In genomic region chr5:134577796-134578577, GRCh38 we compare ENCODE assay signal across 1 cellular context.
TF ChIP-seq lines count a peak whose summit lies in the region.

No MANE protein-coding gene starts in this region.

TF ChIP-seq in H1, 55 proteins besides CTCF, POLR2A, EP300 and RAD21 (continued from another document):
- no peak for TF ChIP-seq CTBP2 (IDR thresholded peaks at IDR 0.05; ENCODE audit: borderline replicate concordance, insufficient read depth, insufficient read length, low read length)
- no peak for TF ChIP-seq SAP30 (IDR thresholded peaks at IDR 0.05; ENCODE audit: insufficient read depth, insufficient replicate concordance, low read length)
- 0 out of 2 replicates have a peak, but pooled peaks have one; percentile 38 for TF ChIP-seq YY1 (IDR thresholded peaks at IDR 0.05; ENCODE audit: low read depth, low read length)
- 0 out of 2 replicates have a peak, but pooled peaks have one; percentile 19 for TF ChIP-seq SP1 (IDR thresholded peaks at IDR 0.05; ENCODE audit: low read depth, low read length)
- 0 out of 2 replicates have a peak, but pooled peaks have one; percentile 42 for TF ChIP-seq TBP (IDR thresholded peaks at IDR 0.05; ENCODE audit: low read depth, low read length)
- TF ChIP-seq GABPA (IDR thresholded peaks at IDR 0.05; ENCODE audit: borderline replicate concordance, insufficient read depth, low read length), result peak; percentile 50; the same call in 1 of the 2 replicates
- TF ChIP-seq TEAD4 (IDR thresholded peaks at IDR 0.05; ENCODE audit: low read depth, low read length), result peak; percentile 63
- TF ChIP-seq MAX (IDR thresholded peaks at IDR 0.05), result peak; percentile 17; the same call in 1 of the 2 replicates
- peak; percentile 30; the same call in 1 of the 2 replicates for TF ChIP-seq TAF1 (IDR thresholded peaks at IDR 0.05; ENCODE audit: low read depth, low read length)
- TF ChIP-seq CREB1 (IDR thresholded peaks at IDR 0.05), result peak; percentile 45; the same call in 1 of the 2 replicates
